ENCODE assay signal across 1 cellular context in genomic region chr11:108467091-108467823, GRCh38.
TF ChIP-seq lines count a peak whose summit lies in the region.

Gene C11orf65 (minus strand): TSS chr11:108467529. CDS start chr11:108461559, 5,970 bp downstream.

TF ChIP-seq in K562, 482 proteins besides CTCF, POLR2A, EP300 and RAD21 (continued from another document and continues in another):
- TF ChIP-seq UBTF (IDR thresholded peaks at IDR 0.05; ENCODE audit: borderline replicate concordance in 1 of 2, low read depth in 2 of 2, low read length in 2 of 2) (no peak), PTBP1 (IDR thresholded peaks at IDR 0.05; ENCODE audit: low read depth, low read length) (no peak), SIRT6 (IDR thresholded peaks at IDR 0.05; ENCODE audit: low read depth, low read length) (no peak), TOE1 (IDR thresholded peaks at IDR 0.05; ENCODE audit: borderline replicate concordance) (peak; percentile 60; the same call in 1 of the 2 replicates), TOE1 (CRISPR knock-in tag; IDR thresholded peaks at IDR 0.05; ENCODE audit: borderline replicate concordance, low read depth) (no peak), ZNF239 (CRISPR knock-in tag; IDR thresholded peaks at IDR 0.05) (no peak), ZNF175 (CRISPR knock-in tag; IDR thresholded peaks at IDR 0.05; ENCODE audit: low read depth) (peak; percentile 38; the same call in 1 of the 2 replicates), ETV5 (CRISPR knock-in tag; IDR thresholded peaks at IDR 0.05; ENCODE audit: low read depth) (peak; percentile 93), TCF7L2 (IDR thresholded peaks at IDR 0.05; ENCODE audit: low read depth, low read length) (no peak), AFF1 (IDR thresholded peaks at IDR 0.05; ENCODE audit: low read depth in 1 of 2, partially characterized antibody in 2 of 2) (peak; percentile 55 to 77), HMGXB4 (CRISPR knock-in tag; IDR thresholded peaks at IDR 0.05) (peak; percentile 31; the same call in 1 of the 2 replicates), EGR1 (conservative IDR thresholded peaks at IDR 0.05) (no peak; the same call in 1 of the 2 replicates), NBN (IDR thresholded peaks at IDR 0.05; ENCODE audit: low read depth) (peak; percentile 48), ASH1L (IDR thresholded peaks at IDR 0.05; ENCODE audit: borderline replicate concordance, low read depth, partially characterized antibody) (peak; percentile 39), BRF1 (IDR thresholded peaks at IDR 0.05; ENCODE audit: borderline replicate concordance, extremely low read depth, insufficient read length) (no peak), POLR2AphosphoS2 (IDR thresholded peaks at IDR 0.05; ENCODE audit: low read length) (peak; percentile 90; the same call in 1 of the 2 replicates), POLR2AphosphoS5 (IDR thresholded peaks at IDR 0.05; ENCODE audit: control insufficient read depth, insufficient read depth, low read depth, low read length) (peak; percentile 97), ZMIZ1 (IDR thresholded peaks at IDR 0.05; ENCODE audit: low read depth in 2 of 2, low read length in 2 of 2) (peak in 1 of 2 experiments; percentile 17; a peak in 1 of 4 replicates), KDM1A (IDR thresholded peaks at IDR 0.05) (no peak), U2AF2 (optimal IDR thresholded peaks at IDR 0.05; ENCODE audit: low read depth, low read length) (no peak), CHD4 (IDR thresholded peaks at IDR 0.05; ENCODE audit: insufficient read depth, insufficient replicate concordance, low read depth, low read length, poor library complexity, severe bottlenecking) (no peak), MEF2D (tag; conservative IDR thresholded peaks at IDR 0.05; ENCODE audit: low read depth) (no peak), TEAD1 (CRISPR knock-in tag; IDR thresholded peaks at IDR 0.05) (no peak; a peak in 1 of 4 replicates), CEBPG (CRISPR knock-in tag; IDR thresholded peaks at IDR 0.05) (peak; percentile 60), CEBPG (tag; conservative IDR thresholded peaks at IDR 0.05 in 1 of 2, IDR thresholded peaks at IDR 0.05 in 1 of 2) (peak; percentile 46 to 86; a peak in 3 of 4 replicates), KAT2B (IDR thresholded peaks at IDR 0.05; ENCODE audit: low read depth, low read length) (no peak), KAT7 (CRISPR knock-in tag; IDR thresholded peaks at IDR 0.05; ENCODE audit: borderline replicate concordance) (no peak), HNRNPH1 (optimal IDR thresholded peaks at IDR 0.05; ENCODE audit: low read depth, low read length) (no peak), ATF1 (CRISPR knock-in tag; IDR thresholded peaks at IDR 0.05) (peak; percentile 76), ATF1 (tag; IDR thresholded peaks at IDR 0.05) (peak; percentile 96), IFI16 (CRISPR knock-in tag; IDR thresholded peaks at IDR 0.05) (no peak), CUX1 (CRISPR knock-in tag; IDR thresholded peaks at IDR 0.05) (0 out of 2 replicates have a peak, but pooled peaks have one; percentile 24), TCFL5 (CRISPR knock-in tag; conservative IDR thresholded peaks at IDR 0.05) (no peak), ZNF76 (CRISPR knock-in tag; IDR thresholded peaks at IDR 0.05; ENCODE audit: borderline replicate concordance) (no peak), KLF16 (IDR thresholded peaks at IDR 0.05) (no peak), RBM22 (IDR thresholded peaks at IDR 0.05; ENCODE audit: low read depth, low read length, poor library complexity, severe bottlenecking) (no peak), RBM39 (optimal IDR thresholded peaks at IDR 0.05; ENCODE audit: low read depth, low read length) (peak; percentile 65), ZNF165 (CRISPR knock-in tag; IDR thresholded peaks at IDR 0.05; ENCODE audit: borderline replicate concordance) (no peak), NR2C1 (IDR thresholded peaks at IDR 0.05) (no peak), NR2C1 (tag; IDR thresholded peaks at IDR 0.05) (peak; percentile 27; the same call in 1 of the 2 replicates), BACH1 (tag; IDR thresholded peaks at IDR 0.05) (no peak), MCM7 (IDR thresholded peaks at IDR 0.05) (0 out of 4 replicates have a peak, but pooled peaks of 1 of the 2 experiments have one; percentile 45), MEIS2 (IDR thresholded peaks at IDR 0.05; ENCODE audit: partially characterized antibody) (no peak), ZNF584 (CRISPR knock-in tag; IDR thresholded peaks at IDR 0.05; ENCODE audit: low read depth) (peak; percentile 24; the same call in 1 of the 2 replicates), HNRNPUL1 (IDR thresholded peaks at IDR 0.05; ENCODE audit: low read length) (no peak), ZBTB8A (IDR thresholded peaks at IDR 0.05; ENCODE audit: partially characterized antibody) (no peak), HMG20B (CRISPR knock-in tag; IDR thresholded peaks at IDR 0.05) (no peak), THRB (CRISPR knock-in tag; conservative IDR thresholded peaks at IDR 0.05) (no peak), NR3C1 (CRISPR knock-in tag; IDR thresholded peaks at IDR 0.05) (no peak)
